In the genomic region with DNA sequence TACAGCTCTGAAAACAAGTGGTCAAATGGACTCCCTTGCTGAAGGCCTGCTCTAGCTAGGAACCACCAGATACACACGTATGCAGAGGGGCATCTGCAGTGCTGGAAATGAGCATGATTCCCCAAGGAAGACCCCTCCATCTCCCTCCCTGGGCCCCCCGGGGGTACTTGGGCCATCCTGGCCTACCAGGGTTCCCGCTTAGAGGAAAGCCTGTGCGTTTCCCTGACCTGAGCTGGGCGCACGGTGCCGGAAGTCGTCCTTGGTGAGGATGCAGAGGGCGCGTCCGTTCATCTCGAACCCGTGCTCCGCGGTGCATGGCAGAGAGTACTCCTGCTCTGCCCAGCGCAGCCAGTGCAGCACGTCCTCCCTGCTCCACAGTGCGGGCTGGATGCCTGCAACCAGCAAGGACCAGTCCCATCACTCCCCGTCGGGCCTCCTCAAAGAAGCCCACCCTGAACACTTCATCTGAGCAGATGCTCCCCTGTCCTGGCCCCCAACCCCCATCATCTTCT, we compare ENCODE assay signal across 25 cellular contexts. TPM values are rescaled to one million over a fixed set of nuclear protein-coding genes. Genes with fewer than 3 reads are reported as not detected.
"Had no signal": no experiment of that assay in that cellular context is flagged by ENCODE, and none has a peak within 500 bp of the region (broad histone marks: within the 10 kb centered on the region; RNA-seq: fewer than 3 reads in every experiment).

No MANE protein-coding gene starts in this region.

- ATAC-seq: esophagus mucosa; heart left ventricle; left colon; naive thymus-derived CD4-positive, alpha-beta T cell had no signal

- H3K4me1 ChIP-seq: heart left ventricle, right atrium auricular region, sigmoid colon had no signal

- H3K27ac ChIP-seq: dorsolateral prefrontal cortex, heart left ventricle, right atrium auricular region, sigmoid colon, skin epidermis, tibial artery had no signal

- H3K27me3 ChIP-seq: dorsolateral prefrontal cortex, heart left ventricle, right atrium auricular region, sigmoid colon, tibial artery had no signal

- H3K27me3 Mint-ChIP-seq: naive thymus-derived CD4-positive, alpha-beta T cell had no signal

- H3K36me3 ChIP-seq: right atrium auricular region, sigmoid colon, tibial artery had no signal

- DNase-seq: cortex of kidney; dorsolateral prefrontal cortex; effector CD8-positive, alpha-beta T cell; heart left ventricle; hippocampal formation; left colon; mesendoderm; naive thymus-derived CD4-positive, alpha-beta T cell; nephron progenitor cell; sigmoid colon; stimulated activated CD4-positive, alpha-beta T cell treated with anti-CD3 and anti-CD28 coated beads, Interleukin-12 subunit alpha, Interleukin-12 subunit beta, amount 100 ng/mL, for 4 hours; stimulated activated naive CD4-positive, alpha-beta T cell; tibial artery had no signal

- H3K4me3 Mint-ChIP-seq: naive thymus-derived CD4-positive, alpha-beta T cell; nephron progenitor cell had no signal

- H3K4me3 ChIP-seq: dorsolateral prefrontal cortex, heart left ventricle, right atrium auricular region, sigmoid colon, skin epidermis, tibial artery had no signal

- H3K9me3 Mint-ChIP-seq: naive thymus-derived CD4-positive, alpha-beta T cell; nephron progenitor cell had no signal

- FAIRE-seq: frontal cortex had no signal

- H3K27ac Mint-ChIP-seq: nephron progenitor cell had no signal

- H3K9me3 ChIP-seq: heart left ventricle, right atrium auricular region, sigmoid colon, tibial artery had no signal

RNA-seq across cellular contexts. Expression of gene ETV7, which starts 11.8 kb away (rescaled TPM):
- total RNA-seq: frontal cortex, lung microvascular endothelial cell had no signal

RNA-seq across cellular contexts. Expression of gene BNIP5, which starts 39.0 kb away (rescaled TPM):
- total RNA-seq: esophagus mucosa, fibroblast of lung, glomerular endothelial cell, heart left ventricle, kidney epithelial cell, liver, lung microvascular endothelial cell, mononuclear cell, osteocyte, right atrium auricular region, sigmoid colon, ureter had no signal
- polyA plus RNA-seq: fibroblast of lung; heart left ventricle; liver; naive thymus-derived CD4-positive, alpha-beta T cell had no signal
